Comparison of ENCODE assay signal across 20 cellular contexts in the genomic region with DNA sequence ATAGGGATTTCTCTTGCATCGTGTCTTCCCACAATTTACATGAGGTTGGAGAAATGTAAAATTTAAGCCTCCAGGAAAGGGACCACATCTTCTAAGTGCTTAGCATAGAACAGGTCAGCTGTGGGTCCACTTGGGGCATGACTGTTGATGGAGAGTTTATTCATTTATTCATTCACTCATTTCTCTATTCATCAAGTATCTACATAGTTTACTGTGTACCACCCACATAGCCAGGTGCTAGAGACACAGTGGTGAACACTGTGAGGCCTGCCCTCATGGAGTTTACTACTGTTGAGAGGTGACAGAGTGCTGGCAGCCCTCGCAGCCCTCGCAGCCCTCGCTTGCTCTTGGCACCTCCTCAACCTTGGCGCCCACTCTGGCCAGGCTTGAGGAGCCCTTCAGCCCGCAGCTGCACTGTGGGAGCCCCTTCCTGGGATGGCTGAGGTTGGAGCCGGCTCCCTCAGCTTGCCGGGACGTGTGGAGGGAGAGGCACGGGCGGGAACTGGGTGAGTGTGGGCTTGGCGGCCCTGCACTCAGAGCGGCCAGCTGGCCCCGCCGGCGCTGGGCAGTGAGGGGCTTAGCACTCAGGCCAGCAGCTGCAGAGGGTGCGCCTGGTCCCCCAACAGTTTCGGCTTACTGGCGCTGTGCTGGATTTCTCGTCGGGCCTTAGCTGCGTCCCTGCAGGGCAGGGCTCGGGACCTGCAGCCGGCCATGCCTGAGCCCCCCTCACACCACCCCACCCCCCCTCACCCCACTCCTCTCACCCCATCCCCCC. TPM values are rescaled to one million over a fixed set of nuclear protein-coding genes. Genes with fewer than 3 reads are reported as not detected.
DNase-seq lines count a peak whose midpoint lies in the region; ATAC-seq and TF ChIP-seq lines count a peak whose summit lies in the region.
"Had no signal": no experiment of that assay in that cellular context is flagged by ENCODE, and none has a peak within 500 bp of the region (broad histone marks: within the 10 kb centered on the region; RNA-seq: fewer than 3 reads in every experiment).

No MANE protein-coding gene starts in this region.

- H2AFZ ChIP-seq in H9 (ENCODE audit: low read length) (no peak overlapping the region), neuronal stem cell (ENCODE audit: low read length) (no peak overlapping the region)

- H3K4me3 Mint-ChIP-seq in H9 (no peak overlapping the region), WTC11 (no peak overlapping the region), glutamatergic neuron (ENCODE audit: unreplicated experiment) (peak overlapping the region; percentile 88), immature natural killer cell (no peak overlapping the region)
- H3K4me3 Mint-ChIP-seq: CD8-positive, alpha-beta memory T cell had no signal

- H3K4me2 ChIP-seq in H9 (ENCODE audit: insufficient read depth, insufficient read length, low read length) (no peak overlapping the region), neuronal stem cell (ENCODE audit: insufficient read depth, low read length, poor library complexity, severe bottlenecking) (no peak overlapping the region)

- no peaks in the 10 kb centered on the region for H3K79me2 ChIP-seq in H9 (ENCODE audit: insufficient read depth, low read length)

- no peak overlapping the region for H3K4me3 ChIP-seq in neuronal stem cell (ENCODE audit: low read length in 2 of 2)

- H3K9ac ChIP-seq in H9 (ENCODE audit: extremely low read depth, insufficient read length, low read length) = no peak overlapping the region
- H3K9ac ChIP-seq in neuronal stem cell (ENCODE audit: low read depth, low read length, poor library complexity) = no peak overlapping the region

- H3K36me3 Mint-ChIP-seq in H9 (ENCODE audit: insufficient read depth in 1 of 3, low read depth in 3 of 3) (peaks cover 0 to 2% (median 2%) of the 10 kb centered on the region in 3 experiments; a peak in 3 of 7 replicates), WTC11 (0 out of 2 replicates have a peak, but pooled peaks cover 4% of the 10 kb centered on the region), glutamatergic neuron (ENCODE audit: unreplicated experiment) (no peaks in the 10 kb centered on the region), immature natural killer cell (no peaks in the 10 kb centered on the region)
- H3K36me3 Mint-ChIP-seq: CD8-positive, alpha-beta memory T cell had no signal

- peaks cover 33% of the 10 kb centered on the region for H3K23me2 ChIP-seq in H9 (ENCODE audit: insufficient read length, low read depth, low read length, poor library complexity, severe bottlenecking)

- WGBS in H9 (ENCODE audit: extremely low coverage, insufficient read length, low lambda C conversion rate) = no CpG with 5 or more reads among the region's 24 CpGs
- WGBS in neuronal stem cell (ENCODE audit: extremely low coverage in 2 of 2, insufficient read length in 2 of 2, insufficient replicate concordance in 1 of 2), 2 donors = no CpG with 5 or more reads among the region's 24 CpGs

- H3K4me1 ChIP-seq in H9 (ENCODE audit: insufficient read depth, low read length) (peaks cover 3% of the 10 kb centered on the region; the same call in 1 of the 2 replicates), neuronal stem cell (ENCODE audit: control insufficient read depth in 2 of 2, insufficient read depth in 1 of 2, low read depth in 1 of 2, low read length in 2 of 2) (peaks cover 6 to 13% of the 10 kb centered on the region in 2 donors)

- H3K79me1 ChIP-seq in H9 (ENCODE audit: insufficient read depth, low read depth, low read length, poor library complexity, severe bottlenecking) = no peaks in the 10 kb centered on the region
- peaks cover 3% of the 10 kb centered on the region for H3K79me1 ChIP-seq in neuronal stem cell (ENCODE audit: low read depth, low read length)

- peaks cover 7% of the 10 kb centered on the region; the same call in 1 of the 2 replicates for H3K27me3 ChIP-seq in H9 (ENCODE audit: insufficient read depth, low read length)
- H3K27me3 ChIP-seq in neuronal stem cell (ENCODE audit: control insufficient read depth in 3 of 3, insufficient read depth in 3 of 3, low read depth in 1 of 3, low read length in 3 of 3) = peaks cover 18 to 44% (median 24%) of the 10 kb centered on the region in 3 experiments

- no peaks in the 10 kb centered on the region for H3K9me3 ChIP-seq in H9 (ENCODE audit: control insufficient read depth, low read depth, low read length)
- no peaks in the 10 kb centered on the region for H3K9me3 ChIP-seq in neuronal stem cell (replicated peaks in 1 of 2; ENCODE audit: control insufficient read depth in 2 of 2, insufficient read depth in 1 of 2, low read depth in 1 of 2, low read length in 2 of 2)

- no peak overlapping the region for H3K56ac ChIP-seq in H9 (ENCODE audit: insufficient read length, low read depth, low read length)

- DNase-seq in H9 = peak; percentile 17
- no peak for DNase-seq in WTC11 (ENCODE audit: low spot score)
- no peak for DNase-seq in glutamatergic neuron
- DNase-seq in neuronal stem cell (ENCODE audit: low spot score) = no peak
- DNase-seq in immature natural killer cell = no peak
- DNase-seq in stimulated activated CD4-positive, alpha-beta T cell treated with anti-CD3 and anti-CD28 coated beads, Interleukin-4, amount 100 ng/mL, for 4 hours = no peak
- no peak for DNase-seq in NCI-H2081 treated with DMSO at 0.1 percent for 48 hours (lab: John Stamatoyannopoulos, UW)
- DNase-seq: ACHN; C1 segment of cervical spinal cord; CD8-positive, alpha-beta memory T cell; HCEC 1CT; NCI-H1092 treated with DMSO at 0.1 percent for 48 hours; NCI-H146; NCI-H2081; NCI-H748 treated with DMSO at 0.1 percent for 48 hours had no signal

- H3K4ac ChIP-seq in H9 (ENCODE audit: low read depth, low read length) (no peak overlapping the region), neuronal stem cell (ENCODE audit: low read length) (no peak overlapping the region)

- no peak overlapping the region for H2BK20ac ChIP-seq in H9 (ENCODE audit: low read depth, low read length, poor library complexity, severe bottlenecking)

- H3K36me3 ChIP-seq in neuronal stem cell (replicated peaks in 1 of 2; ENCODE audit: control insufficient read depth in 2 of 2, insufficient read depth in 2 of 2, low read length in 2 of 2) = peaks cover 0 to under 1% of the 10 kb centered on the region in 2 donors

- H3K27me3 Mint-ChIP-seq in H9 (ENCODE audit: low read depth) = peaks cover 61% of the 10 kb centered on the region
- peaks cover 31% of the 10 kb centered on the region for H3K27me3 Mint-ChIP-seq in WTC11 (ENCODE audit: low read depth)
- peaks cover 17% of the 10 kb centered on the region for H3K27me3 Mint-ChIP-seq in glutamatergic neuron (ENCODE audit: unreplicated experiment)
- peaks cover 12 to 19% (median 13%) of the 10 kb centered on the region in 3 donors for H3K27me3 Mint-ChIP-seq in immature natural killer cell (ENCODE audit: low read depth in 3 of 3)

- H3K27ac Mint-ChIP-seq in H9 (no peak overlapping the region), WTC11 (no peak overlapping the region), glutamatergic neuron (ENCODE audit: unreplicated experiment) (no peak overlapping the region), immature natural killer cell (no peak overlapping the region)

- H3T11ph ChIP-seq in H9 (ENCODE audit: low read length) = no peak overlapping the region

- H4K5ac ChIP-seq in H9 (ENCODE audit: insufficient read length, low read depth, low read length) = no peak overlapping the region

- H2BK5ac ChIP-seq in H9 (ENCODE audit: insufficient read length, low read length) = no peak overlapping the region
- H2BK5ac ChIP-seq in neuronal stem cell (ENCODE audit: low read length) = no peak overlapping the region

- H2BK15ac ChIP-seq in H9 (ENCODE audit: low read depth, low read length) (no peak overlapping the region), neuronal stem cell (ENCODE audit: low read length) (no peak overlapping the region)

- H4K91ac ChIP-seq in H9 (ENCODE audit: insufficient read length, low read depth, low read length) (no peak overlapping the region), neuronal stem cell (ENCODE audit: low read depth, low read length, poor library complexity) (no peak overlapping the region)

- H3K14ac ChIP-seq in H9 (ENCODE audit: insufficient read depth, low read length) (no peak overlapping the region), neuronal stem cell (ENCODE audit: low read length) (no peak overlapping the region)

- H2AK5ac ChIP-seq in H9 (ENCODE audit: insufficient read length, low read length) (no peak overlapping the region), neuronal stem cell (ENCODE audit: low read depth, low read length) (peak overlapping the region; percentile 84)

- no peak overlapping the region for H3K23ac ChIP-seq in H9 (ENCODE audit: insufficient read length, low read depth, low read length)
- no peak overlapping the region for H3K23ac ChIP-seq in neuronal stem cell (ENCODE audit: low read depth, low read length, poor library complexity)

- H3K9me3 Mint-ChIP-seq in H9 (peaks cover 0 to 7% of the 10 kb centered on the region in 2 experiments; a peak in 3 of 5 replicates), WTC11 (peaks cover 12% of the 10 kb centered on the region), glutamatergic neuron (ENCODE audit: unreplicated experiment) (peaks cover 6% of the 10 kb centered on the region), immature natural killer cell (peaks cover 0 to 2% (median 0%) of the 10 kb centered on the region in 6 donors)

- H4K8ac ChIP-seq in H9 (replicated peaks; ENCODE audit: insufficient read length, low read depth, low read length) (no peak overlapping the region), neuronal stem cell (ENCODE audit: low read depth, low read length) (no peak overlapping the region)

- TF ChIP-seq CTCF in H9 (conservative IDR thresholded peaks at IDR 0.05) (no peak), WTC11 (IDR thresholded peaks at IDR 0.05) (no peak), glutamatergic neuron (IDR thresholded peaks at IDR 0.05; ENCODE audit: partially characterized antibody, unreplicated experiment) (no peak)

- H3K18ac ChIP-seq in H9 (ENCODE audit: insufficient read length, low read depth, low read length) (no peak overlapping the region), neuronal stem cell (ENCODE audit: low read length) (peak overlapping the region; percentile 70)

- CTCF ChIA-PET in WTC11 (lab: Charles Lee) = interaction anchor here (0.8 to 4.8 kb wide), 9 partner anchors 9 to 528 kb away, joined by 3 to 38 read pairs (median 7); partner anchors contain the start of gene DHRS4

- H4K20me1 ChIP-seq in H9 (ENCODE audit: control insufficient read depth, insufficient read depth, insufficient read length) = no peaks in the 10 kb centered on the region

- H3K27ac ChIP-seq in H9 (ENCODE audit: insufficient read length, low read depth, low read length) (no peak overlapping the region), neuronal stem cell (replicated peaks; ENCODE audit: low read length) (no peak overlapping the region)

- H2BK12ac ChIP-seq in H9 (ENCODE audit: insufficient read length, low read depth, low read length) = no peak overlapping the region
- H2BK12ac ChIP-seq in neuronal stem cell (ENCODE audit: low read length) = peak overlapping the region; percentile 93

- H2BK120ac ChIP-seq in H9 (ENCODE audit: low read depth, low read length, poor library complexity, severe bottlenecking) (no peak overlapping the region), neuronal stem cell (ENCODE audit: low read depth, low read length) (no peak overlapping the region)

- peaks cover 17 to 34% of the 10 kb centered on the region in 2 experiments for H3K4me1 Mint-ChIP-seq in H9
- H3K4me1 Mint-ChIP-seq in WTC11 = peaks cover 20% of the 10 kb centered on the region
- peaks cover 2% of the 10 kb centered on the region for H3K4me1 Mint-ChIP-seq in glutamatergic neuron (ENCODE audit: low read depth, unreplicated experiment)
- peaks cover 6 to 8% of the 10 kb centered on the region in 2 donors for H3K4me1 Mint-ChIP-seq in immature natural killer cell

- POLR2A ChIA-PET in WTC11 (lab: Charles Lee) = interaction anchor here (1.0 kb wide), 1 partner anchor 43 kb away, joined by 5 read pairs; no protein-coding TSS in a partner anchor

- ATAC-seq in WTC11 = no peak
- no peak for ATAC-seq in activated CD4-positive, CD25-positive, alpha-beta regulatory T cell treated with anti-CD3 and anti-CD28 coated beads, Interleukin-2, amount 50 U/mL, for 24 hours
- ATAC-seq: Right ventricle myocardium inferior had no signal

RNA-seq across cellular contexts. Expression of gene JPH4, which starts 1.7 kb away (rescaled TPM):
- 6.7 and 6.8 TPM in 2 replicates for total RNA-seq in H9 (2021)
- total RNA-seq in WTC11 (2021) = 50.1 to 62.0 TPM (median 60.0 TPM) in 3 replicates
- 52.7 TPM for total RNA-seq in glutamatergic neuron (ENCODE audit: unreplicated experiment)
- 19.9 TPM for polyA plus RNA-seq in neuronal stem cell (2013, experiment 1 of 2)
- 21.1 TPM for polyA plus RNA-seq in neuronal stem cell (2013, experiment 2 of 2)
- polyA plus RNA-seq in immature natural killer cell = under 1 TPM in 1 of 3 donors, not detected in 2; 0.10 TPM
- total RNA-seq: NCI-H460, OCI-LY7, SK-MEL-5 had no signal
- polyA plus RNA-seq: CD8-positive, alpha-beta memory T cell had no signal

RNA-seq across cellular contexts. Expression of gene AP1G2, which starts 12.7 kb away (rescaled TPM):
- total RNA-seq in H9 (2021) (107 and 121 TPM in 2 replicates), WTC11 (2021) (108 to 122 TPM (median 115 TPM) in 3 replicates), glutamatergic neuron (ENCODE audit: unreplicated experiment) (105 TPM)
- 77.9 TPM for polyA plus RNA-seq in neuronal stem cell (2013, experiment 1 of 2)
- polyA plus RNA-seq in neuronal stem cell (2013, experiment 2 of 2) = 80.8 TPM
- polyA plus RNA-seq in immature natural killer cell = 10 to 100 TPM; 62.9 to 80.7 (median 64.4) TPM

RNA-seq across cellular contexts. Expression of gene THTPA, which starts 24.3 kb away (rescaled TPM):
- total RNA-seq in H9 (2021) = 13.4 and 15.6 TPM in 2 replicates
- total RNA-seq in WTC11 (2021) = 20.0 to 26.2 TPM (median 25.4 TPM) in 3 replicates
- 19.3 TPM for total RNA-seq in glutamatergic neuron (ENCODE audit: unreplicated experiment)
- 8.8 TPM for polyA plus RNA-seq in neuronal stem cell (2013, experiment 1 of 2)
- polyA plus RNA-seq in neuronal stem cell (2013, experiment 2 of 2) = 7.5 TPM
- polyA plus RNA-seq in immature natural killer cell = 10 to 100 TPM; 17.5 to 20.6 (median 19.5) TPM

RNA-seq across cellular contexts. Expression of gene ZFHX2, which starts 28.8 kb away (rescaled TPM):
- total RNA-seq in H9 (2021) = 19.2 and 19.4 TPM in 2 replicates
- total RNA-seq in WTC11 (2021) = 16.4 to 26.2 TPM (median 25.7 TPM) in 3 replicates
- total RNA-seq in glutamatergic neuron (ENCODE audit: unreplicated experiment) = 39.1 TPM
- 3.9 TPM for polyA plus RNA-seq in neuronal stem cell (2013, experiment 1 of 2)
- polyA plus RNA-seq in neuronal stem cell (2013, experiment 2 of 2) = 4.4 TPM
- polyA plus RNA-seq in immature natural killer cell = under 1 TPM in 1 of 3 donors, not detected in 2; 0.12 TPM
- total RNA-seq: SK-MEL-5 had no signal
- polyA plus RNA-seq: CD8-positive, alpha-beta memory T cell had no signal

RNA-seq across cellular contexts. Expression of gene DHRS2, which starts 55.8 kb away (rescaled TPM):
- total RNA-seq in H9 (2021) (0.66 and 0.77 TPM in 2 replicates), WTC11 (2021) (1.8 to 4.5 TPM (median 1.8 TPM) in 3 replicates), glutamatergic neuron (ENCODE audit: unreplicated experiment) (0.42 TPM)
- polyA plus RNA-seq in neuronal stem cell (2013, experiment 1 of 2) = 0.13 TPM
- polyA plus RNA-seq in neuronal stem cell (2013, experiment 2 of 2) = 0.19 TPM
- polyA plus RNA-seq in immature natural killer cell = under 1 TPM in 2 of 3 donors, not detected in 1; 0.28 to 0.58 TPM
- total RNA-seq: OCI-LY7, Right ventricle myocardium inferior had no signal
- polyA plus RNA-seq: CD8-positive, alpha-beta memory T cell had no signal
